8 cellular contexts compared by ENCODE assay signal in genomic region chr20:34871320-34871926, GRCh38. TPM values are rescaled to one million over a fixed set of nuclear protein-coding genes. Genes with fewer than 3 reads are reported as not detected.
DNase-seq lines count a peak whose midpoint lies in the region; ATAC-seq lines count a peak whose summit lies in the region.

No MANE protein-coding gene starts in this region.

- H3K4me1 Mint-ChIP-seq in stimulated activated naive CD8-positive, alpha-beta T cell treated with anti-CD3 and anti-CD28 coated beads, Interleukin-15, Interleukin-2, amounts not matched to agents 100 ng/mL and 50 ng/mL, for 24 hours (ENCODE audit: low read depth) = peaks cover 40% of the 10 kb centered on the region
- H3K4me1 Mint-ChIP-seq in central memory CD8-positive, alpha-beta T cell = peaks cover 51% of the 10 kb centered on the region
- peaks cover 43 to 49% (median 43%) of the 10 kb centered on the region in 3 donors for H3K4me1 Mint-ChIP-seq in naive B cell

- no peaks in the 10 kb centered on the region for H3K36me3 ChIP-seq in H7 (replicated peaks; ENCODE audit: control insufficient read depth, insufficient read depth, low read length)

- no peaks in the 10 kb centered on the region for H3K36me3 Mint-ChIP-seq in stimulated activated naive CD8-positive, alpha-beta T cell treated with anti-CD3 and anti-CD28 coated beads, Interleukin-15, Interleukin-2, amounts not matched to agents 100 ng/mL and 50 ng/mL, for 24 hours (ENCODE audit: low read depth)
- H3K36me3 Mint-ChIP-seq in central memory CD8-positive, alpha-beta T cell (ENCODE audit: insufficient read depth) = peaks cover 6% of the 10 kb centered on the region
- no peaks in the 10 kb centered on the region for H3K36me3 Mint-ChIP-seq in naive B cell

- no peaks in the 10 kb centered on the region for H3K9me3 Mint-ChIP-seq in stimulated activated naive CD8-positive, alpha-beta T cell treated with anti-CD3 and anti-CD28 coated beads, Interleukin-15, Interleukin-2, amounts not matched to agents 100 ng/mL and 50 ng/mL, for 24 hours
- no peaks in the 10 kb centered on the region for H3K9me3 Mint-ChIP-seq in central memory CD8-positive, alpha-beta T cell
- H3K9me3 Mint-ChIP-seq in naive B cell = no peaks in the 10 kb centered on the region

- ATAC-seq in stimulated activated naive CD8-positive, alpha-beta T cell treated with anti-CD3 and anti-CD28 coated beads, Interleukin-15, Interleukin-2, amounts not matched to agents 100 U/mL and 50 U/mL, for 24 hours = no peak
- no peak for ATAC-seq in central memory CD8-positive, alpha-beta T cell (replicated peaks; ENCODE audit: extremely low read depth, poor library complexity, severe bottlenecking)
- ATAC-seq in naive B cell (ENCODE audit: low read depth in 2 of 2) = no peak
- ATAC-seq in HG03460 (IDR thresholded peaks at IDR 0.05; ENCODE audit: unreplicated experiment) = no peak

- H3K27me3 Mint-ChIP-seq in stimulated activated naive CD8-positive, alpha-beta T cell treated with anti-CD3 and anti-CD28 coated beads, Interleukin-15, Interleukin-2, amounts not matched to agents 100 ng/mL and 50 ng/mL, for 24 hours = no peaks in the 10 kb centered on the region
- no peaks in the 10 kb centered on the region for H3K27me3 Mint-ChIP-seq in central memory CD8-positive, alpha-beta T cell
- no peaks in the 10 kb centered on the region for H3K27me3 Mint-ChIP-seq in naive B cell

- H3K27ac Mint-ChIP-seq in stimulated activated naive CD8-positive, alpha-beta T cell treated with anti-CD3 and anti-CD28 coated beads, Interleukin-15, Interleukin-2, amounts not matched to agents 100 ng/mL and 50 ng/mL, for 24 hours = peak overlapping the region; percentile 39
- no peak overlapping the region for H3K27ac Mint-ChIP-seq in central memory CD8-positive, alpha-beta T cell (ENCODE audit: low read depth)
- peak overlapping the region in 3 of 6 donors; percentile 18 to 74 (median 49) for H3K27ac Mint-ChIP-seq in naive B cell

- H3K4me3 Mint-ChIP-seq in stimulated activated naive CD8-positive, alpha-beta T cell treated with anti-CD3 and anti-CD28 coated beads, Interleukin-15, Interleukin-2, amounts not matched to agents 100 ng/mL and 50 ng/mL, for 24 hours = peak overlapping the region; percentile 88
- H3K4me3 Mint-ChIP-seq in central memory CD8-positive, alpha-beta T cell = peak overlapping the region; percentile 87
- peak overlapping the region; percentile 7 to 93 (median 88) for H3K4me3 Mint-ChIP-seq in naive B cell

- peaks cover 22% of the 10 kb centered on the region for H3K27me3 ChIP-seq in H7 (ENCODE audit: control insufficient read depth, insufficient read depth, low read length)

- DNase-seq in stimulated activated naive CD8-positive, alpha-beta T cell treated with anti-CD3 and anti-CD28 coated beads, Interleukin-15, Interleukin-2, amounts not matched to agents 100 U/mL and 50 U/mL, for 24 hours = no peak
- no peak for DNase-seq in central memory CD8-positive, alpha-beta T cell (ENCODE audit: low spot score in 2 of 2)
- DNase-seq in naive B cell (no peak), GM19240 (ENCODE audit: insufficient read length, low spot score) (no peak), DMS79 (lab: John Stamatoyannopoulos, UW) (no peak), H7 (no peak)

- no peak overlapping the region for H3K4me3 ChIP-seq in H7 (ENCODE audit: insufficient read depth, low read depth, low read length)

RNA-seq across cellular contexts. Expression of gene GGT7, which starts 1.2 kb away (rescaled TPM):
- 1 to 10 TPM; 2.6 to 6.2 (median 4.2) TPM for polyA plus RNA-seq in naive B cell (ENCODE audit: low read depth in 6 of 6)
- total RNA-seq in H7 (2014; rRNA removed; shearing (Covaris generic)) = 3.8 and 6.1 TPM in 2 replicates

RNA-seq across cellular contexts. Expression of gene ACSS2, which starts 5.0 kb away (rescaled TPM):
- polyA plus RNA-seq in naive B cell (ENCODE audit: low read depth in 6 of 6) = 10 to 100 TPM in 1 of 6 donors, 1 to 10 TPM in 5; 4.8 to 20.1 (median 5.7) TPM
- total RNA-seq in H7 (2014; rRNA removed; shearing (Covaris generic)) = 14.6 and 21.9 TPM in 2 replicates

RNA-seq across cellular contexts. Expression of gene NCOA6, which starts 46.0 kb away (rescaled TPM):
- polyA plus RNA-seq in naive B cell (ENCODE audit: low read depth in 6 of 6) = 10 to 100 TPM in 1 of 6 donors, 1 to 10 TPM in 4, under 1 TPM in 1; 0.74 to 13.5 (median 4.4) TPM
- 3.7 and 5.4 TPM in 2 replicates for total RNA-seq in H7 (2014; rRNA removed; shearing (Covaris generic))
